Comparison of ENCODE assay signal across 20 cellular contexts in genomic region chr4:4254666-4255065, GRCh38. TPM values are rescaled to one million over a fixed set of nuclear protein-coding genes. Genes with fewer than 3 reads are reported as not detected.
"Had no signal": no experiment of that assay in that cellular context is flagged by ENCODE, and none has a peak within 500 bp of the region (broad histone marks: within the 10 kb centered on the region; RNA-seq: fewer than 3 reads in every experiment).

No MANE protein-coding gene starts in this region.

- H3K27ac ChIP-seq: coronary artery, left ventricle myocardium inferior, ovary, skin epidermis, tibial artery had no signal

- DNase-seq: activated CD4-positive, alpha-beta T cell treated with anti-CD3 and anti-CD28 coated beads, Interleukin-2, amount 50 U/mL, for 1 hour; activated CD8-positive, alpha-beta memory T cell treated with anti-CD3 and anti-CD28 coated beads, Interleukin-2, amount 10 ng/mL, durations not matched to agents 7 days and 5 days; activated gamma-delta T cell treated with Interleukin-2 at 50 U/mL for 16 hours; activated naive CD8-positive, alpha-beta T cell treated with anti-CD3 and anti-CD28 coated beads, Interleukin-2, amount 10 ng/mL, durations not matched to agents 7 days and 5 days; activated T-cell treated with anti-CD3 and anti-CD28 coated beads, Interleukin-2, amount 50 U/mL, for 48 hours; islet precursor cell; left ventricle myocardium inferior; mesendoderm; ovary; retina; stimulated activated CD4-positive, alpha-beta T cell treated with anti-CD3 and anti-CD28 coated beads, Interleukin-4, amount 100 ng/mL, for 4 hours; stimulated activated naive CD8-positive, alpha-beta T cell treated with anti-CD3 and anti-CD28 coated beads, Interleukin-15, amount 100 ng/mL, for 72 hours; tibial artery had no signal

- H3K4me3 ChIP-seq: coronary artery, left ventricle myocardium inferior, ovary, skin epidermis, tibial artery had no signal

- H3K9me3 ChIP-seq: left ventricle myocardium inferior, ovary, tibial artery had no signal

- H3K36me3 ChIP-seq: left ventricle myocardium inferior, ovary, tibial artery had no signal

- ATAC-seq: activated CD8-positive, alpha-beta memory T cell treated with anti-CD3 and anti-CD28 coated beads, Interleukin-2, amount 10 ng/mL, durations not matched to agents 7 days and 5 days; stimulated activated naive CD8-positive, alpha-beta T cell treated with anti-CD3 and anti-CD28 coated beads, Interleukin-15, amount 100 ng/mL, for 72 hours had no signal

- H3K27me3 ChIP-seq: ovary had no signal

RNA-seq across cellular contexts. Expression of gene OTOP1, which starts 27.9 kb away (rescaled TPM):
- total RNA-seq: activated CD8-positive, alpha-beta memory T cell treated with anti-CD3 and anti-CD28 coated beads, Interleukin-2, amount 10 ng/mL, durations not matched to agents 7 days and 5 days; activated naive CD8-positive, alpha-beta T cell treated with anti-CD3 and anti-CD28 coated beads, Interleukin-2, amount 10 ng/mL, durations not matched to agents 7 days and 5 days; astrocyte; cardiac septum; epithelial cell of proximal tubule; glomerular endothelial cell; left ventricle myocardium inferior; ovary; T-helper 2 cell treated with Interferon-gamma antibody and Interleukin-4, amounts not matched to agents 100 ng/mL and 5 ng/mL, for 36 hours had no signal
- polyA plus RNA-seq: ovary had no signal
